Comparison of ENCODE assay signal across 8 cellular contexts in genomic region chr19:1408300-1409203, GRCh38. TPM values are rescaled to one million over a fixed set of nuclear protein-coding genes. Genes with fewer than 3 reads are reported as not detected.
DNase-seq lines count a peak whose midpoint lies in the region; ATAC-seq and TF ChIP-seq lines count a peak whose summit lies in the region.

No MANE protein-coding gene starts in this region.

- no peaks in the 10 kb centered on the region for H3K9me3 ChIP-seq in IMR-90 (ENCODE audit: control insufficient read depth, insufficient read depth, low read length)
- no peaks in the 10 kb centered on the region for H3K9me3 ChIP-seq in ectodermal cell (ENCODE audit: control insufficient read depth, low read length)
- H3K9me3 ChIP-seq in mesodermal cell (ENCODE audit: control insufficient read depth, low read length) = no peaks in the 10 kb centered on the region

- no peak overlapping the region for H2BK15ac ChIP-seq in IMR-90 (ENCODE audit: low read depth, low read length)

- H3K9ac ChIP-seq in IMR-90 (ENCODE audit: low read depth, low read length) = peak overlapping the region; percentile 69

- 0% methylated on average over 7 of the region's 69 CpGs; no CpG with 5 or more reads in 1 of the 2 experiments for WGBS in IMR-90 (ENCODE audit: extremely low coverage in 2 of 2, insufficient read length in 1 of 2), 2 experiments
- 2% methylated on average over 69 of the region's 69 CpGs for WGBS in ectodermal cell, 2 experiments
- WGBS in mesodermal cell (ENCODE audit: insufficient coverage in 2 of 2), 2 experiments = 1 to 2% methylated on average over 49 to 53 of the region's 69 CpGs

- peak; percentile 72; the same call in 1 of the 2 replicates for TF ChIP-seq POLR2A in IMR-90 (IDR thresholded peaks at IDR 0.05; ENCODE audit: low read depth, low read length)

- peak overlapping the region in 1 of 2 experiments; percentile 44; a peak in 1 of 4 replicates for H4K8ac ChIP-seq in IMR-90 (ENCODE audit: low read depth in 2 of 2, low read length in 2 of 2)

- H4K91ac ChIP-seq in IMR-90 (ENCODE audit: insufficient read depth, low read depth, low read length) = peak overlapping the region; percentile 46; the same call in 1 of the 2 replicates

- H3K4me2 ChIP-seq in IMR-90 (ENCODE audit: low read depth, low read length) = peak overlapping the region; percentile 93

- peaks cover 26% of the 10 kb centered on the region for H3K4me1 Mint-ChIP-seq in Calu3 (ENCODE audit: low read depth, unreplicated experiment)

- H3K4ac ChIP-seq in IMR-90 (ENCODE audit: low read depth, low read length) = peak overlapping the region; percentile 72

- in situ Hi-C loops in IMR-90 (cut with MboI; ENCODE audit: low sequenced_read_pairs) = no loop called here

- H3K14ac ChIP-seq in IMR-90 (replicated peaks; ENCODE audit: low read depth, low read length) = peak overlapping the region; percentile 38

- H3K36me3 Mint-ChIP-seq in Calu3 (ENCODE audit: insufficient read depth, unreplicated experiment) = peaks cover 45% of the 10 kb centered on the region

- peak overlapping the region; percentile 86 for H3K4me3 Mint-ChIP-seq in Calu3 (ENCODE audit: low read depth, unreplicated experiment)

- no peak overlapping the region for H2BK20ac ChIP-seq in IMR-90 (ENCODE audit: low read depth, low read length)

- POLR2A ChIA-PET in IMR-90 (lab: Charles Lee; ENCODE audit: unreplicated experiment) = no interaction called here

- no peak for TF ChIP-seq RAD21 in IMR-90 (IDR thresholded peaks at IDR 0.05; ENCODE audit: low read length)

- H4K5ac ChIP-seq in IMR-90 (ENCODE audit: low read depth, low read length) = no peak overlapping the region

- H3K23ac ChIP-seq in IMR-90 (ENCODE audit: low read depth, low read length) = peak overlapping the region; percentile 82

- peak; percentile 30 for DNase-seq in Calu3
- DNase-seq in IMR-90 = peak; percentile 50
- DNase-seq in activated CD4-positive, alpha-beta T cell treated with anti-CD3 and anti-CD28 coated beads, Interleukin-2, amount 50 U/mL, for 1 hour = peak; percentile 55
- peak; percentile 24 to 59 (median 52) for DNase-seq in stimulated activated naive CD4-positive, alpha-beta T cell (lab: John Stamatoyannopoulos, UW)
- DNase-seq in NCI-H2196 treated with DMSO at 0.1 percent for 48 hours (lab: John Stamatoyannopoulos, UW; ENCODE audit: unreplicated experiment) = no peak

- peaks cover 0 to 39% of the 10 kb centered on the region in 2 experiments; a peak in 2 of 4 replicates for H3K79me1 ChIP-seq in IMR-90 (ENCODE audit: low read depth in 1 of 2, low read length in 2 of 2)

- H2AK5ac ChIP-seq in IMR-90 (ENCODE audit: low read depth, low read length) = peak overlapping the region; percentile 59

- peak overlapping the region; percentile 55 for H2BK5ac ChIP-seq in IMR-90 (ENCODE audit: low read depth, low read length, poor library complexity, severe bottlenecking)

- H3K9me1 ChIP-seq in IMR-90 (ENCODE audit: insufficient read depth, low read length) = peaks cover 8% of the 10 kb centered on the region

- H3K9me3 Mint-ChIP-seq in Calu3 (ENCODE audit: low read depth, unreplicated experiment) = no peaks in the 10 kb centered on the region

- H2AFZ ChIP-seq in IMR-90 (replicated peaks; ENCODE audit: low read length, poor library complexity) = peak overlapping the region; percentile 40

- peaks cover 16% of the 10 kb centered on the region; the same call in 1 of the 2 replicates for H3K36me3 ChIP-seq in IMR-90 (ENCODE audit: control insufficient read depth, insufficient read depth, low read length)
- H3K36me3 ChIP-seq in ectodermal cell (ENCODE audit: control insufficient read depth, insufficient read depth, low read length) = no peaks in the 10 kb centered on the region
- peaks cover 43% of the 10 kb centered on the region for H3K36me3 ChIP-seq in mesodermal cell (ENCODE audit: control insufficient read depth, insufficient read depth, low read length)

- dilution Hi-C loops in IMR-90 (cut with HindIII; ENCODE audit: low sequenced_read_pairs, unreplicated experiment) = no loop called here

- peak overlapping the region; percentile 85 for H3K27ac Mint-ChIP-seq in Calu3 (ENCODE audit: unreplicated experiment)

- H3K27me3 Mint-ChIP-seq in Calu3 (ENCODE audit: unreplicated experiment) = no peaks in the 10 kb centered on the region

- H3K56ac ChIP-seq in IMR-90 (ENCODE audit: extremely low read depth, insufficient read depth, low read length) = peak overlapping the region; percentile 46

- H3K27ac ChIP-seq in IMR-90 (ENCODE audit: insufficient read depth, low read length) = peak overlapping the region; percentile 81
- H3K27ac ChIP-seq in ectodermal cell (ENCODE audit: insufficient read depth, low read depth, low read length, poor library complexity, severe bottlenecking) = no peak overlapping the region
- peak overlapping the region; percentile 72 for H3K27ac ChIP-seq in mesodermal cell (ENCODE audit: low read depth, low read length, severe bottlenecking)

- intact Hi-C loops in Calu3 (cut with micrococcal nuclease; ENCODE audit: unreplicated experiment) = no loop called here
- intact Hi-C loops in IMR-90 (cut with micrococcal nuclease) = loop anchor here (5.0 kb wide), 1 partner anchor 131 kb away; the partner anchor contains the start of gene FAM174C

- H2BK120ac ChIP-seq in IMR-90 (ENCODE audit: low read depth, low read length) = no peak overlapping the region

- TF ChIP-seq CTCF in Calu3 (IDR thresholded peaks at IDR 0.05; ENCODE audit: unreplicated experiment) (no peak), IMR-90 (conservative IDR thresholded peaks at IDR 0.05; ENCODE audit: low read depth, low read length) (no peak)

- H3K4me3 ChIP-seq in IMR-90 (ENCODE audit: insufficient read depth, low read depth, low read length) (peak overlapping the region; percentile 85), ectodermal cell (ENCODE audit: insufficient read depth, low read depth, low read length) (peak overlapping the region; percentile 92), mesodermal cell (ENCODE audit: extremely low read depth, insufficient read depth, low read length, poor library complexity, severe bottlenecking) (peak overlapping the region; percentile 99)

- peak overlapping the region; percentile 99 for H2AK9ac ChIP-seq in IMR-90 (replicated peaks; ENCODE audit: low read depth, low read length, poor library complexity)

- H4K20me1 ChIP-seq in IMR-90 (ENCODE audit: insufficient read depth, low read length) = peaks cover 56% of the 10 kb centered on the region

- CTCF ChIA-PET in Calu3 (lab: Charles Lee) (interaction anchor here (0.6 kb wide), 1 partner anchor 346 kb away, joined by 11 read pairs; no protein-coding TSS in a partner anchor), IMR-90 (lab: Yijun Ruan, JAX) (no interaction called here)

- H3K27me3 ChIP-seq in IMR-90 (ENCODE audit: control insufficient read depth, insufficient read depth, low read length) (no peaks in the 10 kb centered on the region), ectodermal cell (ENCODE audit: control insufficient read depth, insufficient read depth, low read length, poor library complexity, severe bottlenecking) (no peaks in the 10 kb centered on the region)

- H3K18ac ChIP-seq in IMR-90 (ENCODE audit: low read depth, low read length) = no peak overlapping the region; the same call in 1 of the 2 replicates

- BruUV-seq in Calu3 (replicated peaks; lab: Mats Ljungman, UMichigan) = TSS peak; percentile 70
- no TSS peak for BruUV-seq in IMR-90 (replicated peaks; lab: Mats Ljungman, UMichigan)

- ATAC-seq in IMR-90 (ENCODE audit: low read depth) = peak; percentile 16
- no peak for ATAC-seq in GM21576 (IDR thresholded peaks at IDR 0.05; ENCODE audit: unreplicated experiment)

- peaks cover 24% of the 10 kb centered on the region for H3K4me1 ChIP-seq in IMR-90 (ENCODE audit: control insufficient read depth, insufficient read depth, low read length)
- peaks cover 28% of the 10 kb centered on the region for H3K4me1 ChIP-seq in ectodermal cell (ENCODE audit: control insufficient read depth, insufficient read depth, low read length)
- H3K4me1 ChIP-seq in mesodermal cell (ENCODE audit: control insufficient read depth, insufficient read depth, low read length, poor library complexity, severe bottlenecking) = peaks cover 21% of the 10 kb centered on the region

RNA-seq across cellular contexts. Expression of gene DAZAP1, which starts 1.2 kb away (rescaled TPM):
- total RNA-seq in Calu3 (2022) = 148 and 151 TPM in 2 replicates
- total RNA-seq in IMR-90 (2012; rRNA removed) = 22.0 and 35.3 TPM in 2 replicates
- polyA plus RNA-seq in IMR-90 (2012; rRNA removed) = 62.8 and 63.6 TPM in 2 replicates
- polyA plus RNA-seq in IMR-90 (2012; cell fraction: cytosol; rRNA removed) = 32.2 and 39.6 TPM in 2 replicates
- 127 and 151 TPM in 2 replicates for polyA plus RNA-seq in IMR-90 (2012; cell fraction: nucleus; rRNA removed; ENCODE audit: low replicate concordance)
- polyA plus RNA-seq in ectodermal cell (2013, experiment 1 of 4) = 164 TPM
- polyA plus RNA-seq in ectodermal cell (2013, experiment 2 of 4) = 161 TPM
- 111 TPM for polyA plus RNA-seq in ectodermal cell (2013, experiment 3 of 4)
- 116 TPM for polyA plus RNA-seq in ectodermal cell (2013, experiment 4 of 4)
- polyA plus RNA-seq in mesodermal cell (2013, experiment 1 of 2) = 109 TPM
- polyA plus RNA-seq in mesodermal cell (2013, experiment 2 of 2) = 96.2 TPM

RNA-seq across cellular contexts. Expression of gene GAMT, which starts 7.2 kb away (rescaled TPM):
- total RNA-seq in Calu3 (2022) = 14.3 and 19.4 TPM in 2 replicates
- total RNA-seq in IMR-90 (2012; rRNA removed) = 22.8 and 23.9 TPM in 2 replicates
- 51.8 and 63.6 TPM in 2 replicates for polyA plus RNA-seq in IMR-90 (2012; rRNA removed)
- polyA plus RNA-seq in IMR-90 (2012; cell fraction: cytosol; rRNA removed) = 37.4 and 106 TPM in 2 replicates
- polyA plus RNA-seq in IMR-90 (2012; cell fraction: nucleus; rRNA removed; ENCODE audit: low replicate concordance) = 22.7 and 61.5 TPM in 2 replicates
- polyA plus RNA-seq in ectodermal cell (2013, experiment 1 of 4) = 52.9 TPM
- polyA plus RNA-seq in ectodermal cell (2013, experiment 2 of 4) = 56.8 TPM
- polyA plus RNA-seq in ectodermal cell (2013, experiment 3 of 4) = 38.4 TPM
- polyA plus RNA-seq in ectodermal cell (2013, experiment 4 of 4) = 41.1 TPM
- 33.7 TPM for polyA plus RNA-seq in mesodermal cell (2013, experiment 1 of 2)
- 34.8 TPM for polyA plus RNA-seq in mesodermal cell (2013, experiment 2 of 2)

RNA-seq across cellular contexts. Expression of gene NDUFS7, which starts 24.8 kb away (rescaled TPM):
- total RNA-seq in Calu3 (2022) = 60.3 and 67.9 TPM in 2 replicates
- total RNA-seq in IMR-90 (2012; rRNA removed) = 60.8 and 64.7 TPM in 2 replicates
- 136 and 167 TPM in 2 replicates for polyA plus RNA-seq in IMR-90 (2012; rRNA removed)
- 283 and 387 TPM in 2 replicates for polyA plus RNA-seq in IMR-90 (2012; cell fraction: cytosol; rRNA removed)
- polyA plus RNA-seq in IMR-90 (2012; cell fraction: nucleus; rRNA removed; ENCODE audit: low replicate concordance) = 76.0 and 256 TPM in 2 replicates
- 58.6 TPM for polyA plus RNA-seq in ectodermal cell (2013, experiment 1 of 4)
- polyA plus RNA-seq in ectodermal cell (2013, experiment 2 of 4) = 59.8 TPM
- 69.8 TPM for polyA plus RNA-seq in ectodermal cell (2013, experiment 3 of 4)
- polyA plus RNA-seq in ectodermal cell (2013, experiment 4 of 4) = 79.4 TPM
- polyA plus RNA-seq in mesodermal cell (2013, experiment 1 of 2) = 83.3 TPM
- 74.8 TPM for polyA plus RNA-seq in mesodermal cell (2013, experiment 2 of 2)

RNA-seq across cellular contexts. Expression of gene RPS15, which starts 29.6 kb away (rescaled TPM):
- total RNA-seq in Calu3 (2022) = 628 and 642 TPM in 2 replicates
- total RNA-seq in IMR-90 (2012; rRNA removed) = 834 and 1,179 TPM in 2 replicates
- 1,855 and 2,269 TPM in 2 replicates for polyA plus RNA-seq in IMR-90 (2012; rRNA removed)
- polyA plus RNA-seq in IMR-90 (2012; cell fraction: cytosol; rRNA removed) = 15,264 and 18,725 TPM in 2 replicates
- 1,510 and 3,480 TPM in 2 replicates for polyA plus RNA-seq in IMR-90 (2012; cell fraction: nucleus; rRNA removed; ENCODE audit: low replicate concordance)
- 2,057 TPM for polyA plus RNA-seq in ectodermal cell (2013, experiment 1 of 4)
- polyA plus RNA-seq in ectodermal cell (2013, experiment 2 of 4) = 2,044 TPM
- polyA plus RNA-seq in ectodermal cell (2013, experiment 3 of 4) = 2,363 TPM
- 2,339 TPM for polyA plus RNA-seq in ectodermal cell (2013, experiment 4 of 4)
- 2,052 TPM for polyA plus RNA-seq in mesodermal cell (2013, experiment 1 of 2)
- polyA plus RNA-seq in mesodermal cell (2013, experiment 2 of 2) = 1,718 TPM

RNA-seq across cellular contexts. Expression of gene APC2, which starts 41.4 kb away (rescaled TPM):
- total RNA-seq in Calu3 (2022) (0.12 and 0.44 TPM in 2 replicates), IMR-90 (2012; rRNA removed) (0.28 and 0.36 TPM in 2 replicates)
- polyA plus RNA-seq in IMR-90 (2012; rRNA removed) = 0.41 and 0.42 TPM in 2 replicates
- polyA plus RNA-seq in IMR-90 (2012; cell fraction: cytosol; rRNA removed) = 0.17 and 0.55 TPM in 2 replicates
- polyA plus RNA-seq in IMR-90 (2012; cell fraction: nucleus; rRNA removed; ENCODE audit: low replicate concordance) = 0.89 and 2.3 TPM in 2 replicates
- polyA plus RNA-seq in ectodermal cell (2013, experiment 1 of 4) = 4.2 TPM
- 5.4 TPM for polyA plus RNA-seq in ectodermal cell (2013, experiment 2 of 4)
- 6.8 TPM for polyA plus RNA-seq in ectodermal cell (2013, experiment 3 of 4)
- polyA plus RNA-seq in ectodermal cell (2013, experiment 4 of 4) = 7.3 TPM
- polyA plus RNA-seq in mesodermal cell (2013, experiment 1 of 2) = 1.6 TPM
- polyA plus RNA-seq in mesodermal cell (2013, experiment 2 of 2) = 1.5 TPM
